In the genomic region with DNA sequence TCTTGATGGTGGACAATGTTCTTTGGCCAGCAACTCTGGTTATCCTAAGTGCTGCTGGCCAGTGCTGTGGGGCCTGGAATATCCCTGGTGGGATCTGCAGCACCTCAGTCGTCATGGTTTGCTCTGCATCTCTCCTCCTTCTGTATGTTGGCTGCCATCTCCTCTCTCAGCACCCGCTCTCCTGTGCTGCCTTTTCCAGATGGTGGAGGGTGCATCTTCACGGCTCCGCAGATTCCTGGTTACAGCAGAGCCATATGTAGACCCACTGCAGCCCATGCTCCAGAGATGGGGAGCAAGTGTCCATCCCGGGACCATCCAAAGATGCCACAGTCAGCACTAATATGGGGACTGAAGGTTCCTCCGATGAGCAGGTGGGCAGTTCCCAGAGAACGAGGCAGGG, we compare ENCODE assay signal across 31 cellular contexts.
"Had no signal": no experiment of that assay in that cellular context is flagged by ENCODE, and none has a peak within 500 bp of the region (broad histone marks: within the 10 kb centered on the region; RNA-seq: fewer than 3 reads in every experiment).

No MANE protein-coding gene starts in this region.

- DNase-seq: hypothalamus; immature natural killer cell; kidney; left colon; left lung; lower lobe of right lung; mammary epithelial cell; mesenchymal stem cell; naive B cell; natural killer cell; nephron progenitor cell; ovary; stimulated activated CD4-positive, alpha-beta T cell treated with anti-CD3 and anti-CD28 coated beads, Interleukin-12 subunit alpha, Interleukin-12 subunit beta, amount 100 ng/mL, for 4 hours; stimulated activated CD4-positive, alpha-beta T cell treated with anti-CD3 and anti-CD28 coated beads, Interleukin-15, amount 100 ng/mL, for 24 hours; stimulated activated CD4-positive, alpha-beta T cell treated with anti-CD3 and anti-CD28 coated beads, Interleukin-2, amount 100 ng/mL, for 24 hours; stimulated activated CD4-positive, alpha-beta T cell treated with anti-CD3 and anti-CD28 coated beads, Interleukin-4, amount 100 ng/mL, for 1 hour; stimulated activated naive B cell treated with anti-CD40 and anti-IgM and Interleukin-4, amounts not matched to agents 10 μg/mL and 1 μg/mL and 100 μg/mL, for 72 hours; stimulated activated naive CD8-positive, alpha-beta T cell treated with anti-CD3 and anti-CD28 coated beads, Interleukin-15, Interleukin-2, amounts not matched to agents 100 U/mL and 50 U/mL, for 24 hours; stomach; testis; thyroid gland; transverse colon; upper lobe of left lung had no signal

- H2AFZ ChIP-seq: neural progenitor cell had no signal

- H3K36me3 ChIP-seq: left lung, lower lobe of right lung, neural progenitor cell, ovary, right atrium auricular region, stomach, thyroid gland, transverse colon, upper lobe of left lung, vagina had no signal

- H3K27me3 ChIP-seq: left lung, neural progenitor cell, ovary, right atrium auricular region, stomach, testis, thyroid gland, transverse colon, upper lobe of left lung, vagina had no signal

- H3K4me3 Mint-ChIP-seq: immature natural killer cell; mesothelial cell of epicardium; naive B cell; natural killer cell; nephron progenitor cell; neural progenitor cell; stimulated activated naive B cell treated with anti-CD40 and anti-IgM and Interleukin-4, amounts not matched to agents 10 μg/mL and 1 μg/mL and 100 μg/mL, for 72 hours had no signal

- H3K4me3 ChIP-seq: left lung, lower lobe of right lung, neural progenitor cell, ovary, right atrium auricular region, skin epidermis, stomach, testis, thyroid gland, transverse colon, upper lobe of left lung, vagina had no signal

- H3K27me3 Mint-ChIP-seq: naive B cell, progenitor cell of endocrine pancreas had no signal

- H3K27ac Mint-ChIP-seq: immature natural killer cell; mesothelial cell of epicardium; natural killer cell; nephron progenitor cell; neural progenitor cell; progenitor cell of endocrine pancreas; stimulated activated naive B cell treated with anti-CD40 and anti-IgM and Interleukin-4, amounts not matched to agents 10 μg/mL and 1 μg/mL and 100 μg/mL, for 72 hours had no signal

- FAIRE-seq: islet of Langerhans, kidney had no signal

- H3K4me1 ChIP-seq: neural progenitor cell, testis, thyroid gland, vagina had no signal

- H3K27ac ChIP-seq: left lung, lower lobe of right lung, neural progenitor cell, ovary, right atrium auricular region, skin epidermis, stomach, testis, thyroid gland, transverse colon, upper lobe of left lung, vagina had no signal

- H3K4me1 Mint-ChIP-seq: immature natural killer cell, natural killer cell had no signal

- H3K4me2 ChIP-seq: neural progenitor cell had no signal

- ATAC-seq: left colon; left lung; lower lobe of right lung; natural killer cell; sciatic nerve; stimulated activated naive B cell treated with anti-CD40 and anti-IgM and Interleukin-4, amounts not matched to agents 10 μg/mL and 1 μg/mL and 100 μg/mL, for 72 hours; stimulated activated naive CD8-positive, alpha-beta T cell treated with anti-CD3 and anti-CD28 coated beads, Interleukin-15, Interleukin-2, amounts not matched to agents 100 U/mL and 50 U/mL, for 24 hours had no signal

- H3K9me3 ChIP-seq: ovary, testis, thyroid gland, vagina had no signal

- H3K9ac ChIP-seq: neural progenitor cell had no signal
